ENCODE assay signal across 8 cellular contexts in the genomic region with DNA sequence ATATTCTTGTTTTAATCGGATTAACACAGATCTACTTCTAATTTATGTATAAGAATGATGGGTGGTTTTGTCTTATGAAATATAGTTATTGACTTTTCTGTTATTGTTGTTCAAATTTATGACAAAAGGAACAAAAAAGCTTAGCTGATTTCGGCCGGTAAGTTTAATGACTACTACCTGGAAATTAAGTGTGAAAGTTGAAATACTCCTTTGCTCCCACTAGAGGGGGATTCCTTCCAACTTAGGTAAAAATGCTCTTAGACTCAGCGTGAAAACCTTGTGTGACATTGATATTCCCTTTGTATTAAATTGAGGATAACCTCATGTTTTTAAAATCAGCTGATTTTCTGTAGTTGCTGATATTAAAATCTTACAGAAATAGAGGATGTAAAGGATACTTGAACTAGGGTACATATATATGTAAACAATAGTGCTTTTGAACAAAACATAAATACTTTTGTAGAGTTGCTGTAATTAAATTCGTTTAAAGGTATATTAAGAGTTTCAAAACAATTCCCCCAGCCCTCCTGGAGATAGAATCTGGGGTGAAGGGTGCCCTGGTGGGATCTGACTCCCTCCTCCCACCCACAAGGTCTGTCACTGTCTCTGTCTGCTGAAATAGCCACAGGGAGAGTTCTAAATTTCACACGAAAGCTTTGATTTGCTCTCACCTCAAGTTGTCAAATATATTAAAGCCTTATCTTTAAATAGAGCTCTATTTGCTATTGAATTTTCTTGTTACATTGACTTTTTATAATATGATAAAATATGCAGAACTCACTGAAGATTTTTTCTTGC.
A peak's percentile ranks its signal among the peaks of the same experiment; 100 is the strongest.
DNase-seq lines count a peak whose midpoint lies in the region; ATAC-seq, FAIRE-seq and TF ChIP-seq lines count a peak whose summit lies in the region.

No MANE protein-coding gene starts in this region.

- H3K36me3 ChIP-seq in BLaER1 treated with 17β-estradiol and CSF1 and Interleukin-3, amounts not matched to agents 10 nM and 100 nM = peaks cover 10 to 49% (median 27%) of the 10 kb centered on the region in 11 experiments; a peak in 21 of 22 replicates
- no peaks in the 10 kb centered on the region for H3K36me3 ChIP-seq in keratinocyte (ENCODE audit: control insufficient read depth in 2 of 2, extremely low read depth in 1 of 2, insufficient read depth in 2 of 2, low read length in 2 of 2)
- no peaks in the 10 kb centered on the region for H3K36me3 ChIP-seq in testis (ENCODE audit: low read depth, missing control alignments)

- no peak for TF ChIP-seq POLR2A in testis (IDR thresholded peaks at IDR 0.05)

- H2AFZ ChIP-seq in keratinocyte (ENCODE audit: control insufficient read depth, low read length) = no peak overlapping the region

- H3K4me1 ChIP-seq in BLaER1 treated with 17β-estradiol and CSF1 and Interleukin-3, amounts not matched to agents 10 nM and 100 nM = peaks cover 11 to 36% (median 25%) of the 10 kb centered on the region in 10 experiments
- H3K4me1 ChIP-seq in keratinocyte (ENCODE audit: control insufficient read depth, extremely low read depth, insufficient read depth, low read length) = peaks cover 53% of the 10 kb centered on the region
- peaks cover 10% of the 10 kb centered on the region for H3K4me1 ChIP-seq in testis

- WGBS in testis, 2 donors = 39 to 54% methylated on average over 6 of the region's 6 CpGs

- H3K79me2 ChIP-seq in keratinocyte (ENCODE audit: control insufficient read depth, insufficient read depth, low read length) = peaks cover 33% of the 10 kb centered on the region

- H3K9ac ChIP-seq in BLaER1 treated with 17β-estradiol and CSF1 and Interleukin-3, amounts not matched to agents 10 nM and 100 nM = no peak overlapping the region
- H3K9ac ChIP-seq in keratinocyte (ENCODE audit: control insufficient read depth, extremely low read depth, insufficient read depth, low read length) = peak overlapping the region; percentile 63

- TF ChIP-seq CTCF in keratinocyte (optimal IDR thresholded peaks at IDR 0.05 in 1 of 3, IDR thresholded peaks at IDR 0.05 in 1 of 3, conservative IDR thresholded peaks at IDR 0.05 in 1 of 3; ENCODE audit: extremely low read depth in 1 of 3, insufficient read depth in 2 of 3, low read length in 3 of 3) (peak in 2 of 3 experiments; percentile 55 to 59), testis (IDR thresholded peaks at IDR 0.05) (peak; percentile 37 to 47 (median 44))

- ATAC-seq in GM21786 (IDR thresholded peaks at IDR 0.05; ENCODE audit: unreplicated experiment) (peak; percentile 46), HG03565 (IDR thresholded peaks at IDR 0.05; ENCODE audit: unreplicated experiment) (no peak)

- no peak for FAIRE-seq in keratinocyte (lab: Jason Lieb, UNC)

- H4K20me1 ChIP-seq in BLaER1 treated with 17β-estradiol and CSF1 and Interleukin-3, amounts not matched to agents 10 nM and 100 nM = peaks cover 11 to 69% (median 58%) of the 10 kb centered on the region in 11 experiments; a peak in 19 of 22 replicates
- no peaks in the 10 kb centered on the region for H4K20me1 ChIP-seq in keratinocyte (ENCODE audit: control insufficient read depth, extremely low read depth, insufficient read depth, low read length)

- H3K4me3 ChIP-seq in BLaER1 treated with 17β-estradiol and CSF1 and Interleukin-3, amounts not matched to agents 10 nM and 100 nM = no peak overlapping the region
- peak overlapping the region in 2 of 3 experiments; percentile 5 to 18 for H3K4me3 ChIP-seq in keratinocyte (ENCODE audit: control insufficient read depth in 2 of 3, extremely low read depth in 1 of 3, insufficient read depth in 2 of 3, low read depth in 1 of 3, low read length in 3 of 3)
- H3K4me3 ChIP-seq in testis = no peak overlapping the region

- dilution Hi-C loops in keratinocyte (cut with MboI; ENCODE audit: extremely low pct_ligation_motif_present, low sequenced_read_pairs) = no loop called here

- peak overlapping the region in 7 of 11 experiments; percentile 2 to 98 (median 84); a peak in 9 of 22 replicates for H3K4me2 ChIP-seq in BLaER1 treated with 17β-estradiol and CSF1 and Interleukin-3, amounts not matched to agents 10 nM and 100 nM
- peak overlapping the region; percentile 98 for H3K4me2 ChIP-seq in keratinocyte (ENCODE audit: control insufficient read depth, extremely low read depth, insufficient read depth, low read depth, low read length)

- no peaks in the 10 kb centered on the region for H3K9me1 ChIP-seq in keratinocyte (ENCODE audit: control insufficient read depth, extremely low read depth, insufficient read depth, low read length)

- peak; percentile 12 for DNase-seq in NCI-H446 treated with DMSO at 0.1 percent for 48 hours (lab: John Stamatoyannopoulos, UW)
- peak; percentile 22 for DNase-seq in amniotic stem cell (lab: John Stamatoyannopoulos, UW)
- DNase-seq in keratinocyte (ENCODE audit: low read depth, low spot score) = no peak
- DNase-seq in testis = no peak
- DNase-seq in amygdala (lab: John Stamatoyannopoulos, UW) = no peak

- intact Hi-C loops in testis (cut with DNase I; ENCODE audit: low total_unique reads) = loop anchor here (10.0 kb wide), 2 partner anchors 150 to 240 kb away; no protein-coding TSS in a partner anchor

- H3K27me3 ChIP-seq in BLaER1 treated with 17β-estradiol and CSF1 and Interleukin-3, amounts not matched to agents 10 nM and 100 nM = no peaks in the 10 kb centered on the region
- no peaks in the 10 kb centered on the region for H3K27me3 ChIP-seq in keratinocyte (ENCODE audit: control insufficient read depth, extremely low read depth, insufficient read depth, low read length)
- no peaks in the 10 kb centered on the region for H3K27me3 ChIP-seq in testis

- H3K27ac ChIP-seq in BLaER1 treated with 17β-estradiol and CSF1 and Interleukin-3, amounts not matched to agents 10 nM and 100 nM = no peak overlapping the region
- H3K27ac ChIP-seq in keratinocyte (ENCODE audit: control insufficient read depth, insufficient read depth, low read length) (peak overlapping the region; percentile 85), testis (no peak overlapping the region)

- peaks cover 5 to 15% (median 8%) of the 10 kb centered on the region in 11 experiments; a peak in 17 of 22 replicates for H3K9me3 ChIP-seq in BLaER1 treated with 17β-estradiol and CSF1 and Interleukin-3, amounts not matched to agents 10 nM and 100 nM (replicated peaks in 1 of 11)
- H3K9me3 ChIP-seq in keratinocyte (ENCODE audit: control insufficient read depth, low read depth, low read length) = no peaks in the 10 kb centered on the region
- H3K9me3 ChIP-seq in testis = no peaks in the 10 kb centered on the region

Comparison
In these comparisons a context has a peak if more than half of its experiments do, and no peak if none do; other contexts are left out.
1. H3K4me3 ChIP-seq: peak in keratinocyte (2 of 3); none in BLaER1 treated with 17β-estradiol and CSF1 and Interleukin-3, amounts not matched to agents 10 nM and 100 nM (0 of 10) and testis (0 of 2).
2. DNase-seq: peak in NCI-H446 treated with DMSO at 0.1 percent for 48 hours (single experiment) and amniotic stem cell (single experiment); none in keratinocyte (single experiment), testis (single experiment) and amygdala (0 of 56).